Comparison of ENCODE assay signal across 1 cellular context in the genomic region with DNA sequence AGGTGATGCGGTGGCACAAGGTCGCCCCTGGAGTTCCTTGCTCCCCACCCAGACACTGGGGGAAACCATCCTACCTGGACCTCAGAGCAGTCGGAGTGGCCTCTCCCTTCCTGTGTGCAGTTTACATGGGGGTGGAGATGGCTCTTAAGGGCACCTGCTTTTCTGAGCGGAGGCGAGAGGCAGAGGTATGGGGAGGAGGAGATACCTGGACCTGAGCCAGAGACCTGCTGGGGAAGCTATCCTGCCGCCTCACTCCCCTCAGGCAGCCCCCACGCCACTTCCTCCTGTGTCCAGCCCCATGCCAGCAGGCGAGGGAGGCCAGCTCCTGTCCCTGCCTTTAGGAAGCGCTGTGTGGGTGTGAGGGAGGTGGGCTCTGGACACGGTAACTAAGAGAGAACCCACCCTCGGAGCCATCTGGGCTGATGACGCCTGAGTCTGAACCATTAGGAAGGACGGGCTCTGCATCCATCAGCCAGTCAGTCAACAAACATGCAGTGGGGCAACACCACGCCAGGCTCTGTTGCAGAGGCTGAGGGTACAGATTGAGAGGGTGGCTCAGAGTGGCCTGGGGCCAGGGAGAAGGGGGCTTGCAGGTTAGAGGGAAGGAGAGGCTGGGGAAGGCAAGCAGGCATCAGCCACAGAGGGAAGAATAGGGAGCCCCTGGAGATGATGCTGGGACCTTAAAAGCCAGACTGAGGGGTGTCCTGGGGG.
TF ChIP-seq lines count a peak whose summit lies in the region.

No MANE protein-coding gene starts in this region.

TF ChIP-seq in SK-N-SH, 30 proteins besides CTCF, POLR2A, EP300 and RAD21 (continued from another document):
- no peak for TF ChIP-seq SIN3A (IDR thresholded peaks at IDR 0.05; ENCODE audit: borderline replicate concordance, low read depth, low read length)
- no peak for TF ChIP-seq RCOR1 (IDR thresholded peaks at IDR 0.05; ENCODE audit: low read length)
- TF ChIP-seq FOXJ3 (CRISPR knock-in tag; IDR thresholded peaks at IDR 0.05): no peak
